ENCODE assay signal across 14 cellular contexts in genomic region chr7:66326501-66327180, GRCh38.
A peak's percentile ranks its signal among the peaks of the same experiment; 100 is the strongest.
DNase-seq lines count a peak whose midpoint lies in the region; ATAC-seq, FAIRE-seq and TF ChIP-seq lines count a peak whose summit lies in the region.
"Had no signal": no experiment of that assay in that cellular context is flagged by ENCODE, and none has a peak within 500 bp of the region (broad histone marks: within the 10 kb centered on the region; RNA-seq: fewer than 3 reads in every experiment).

No MANE protein-coding gene starts in this region.

- FAIRE-seq in endometrium (lab: Jason Lieb, UNC) (peak; percentile 99), pancreas (lab: Jason Lieb, UNC) (no peak)
- FAIRE-seq: colon had no signal

- H3K36me3 ChIP-seq in pancreas (no peaks in the 10 kb centered on the region), MM.1S (replicated peaks; ENCODE audit: insufficient read depth, low read length) (no peaks in the 10 kb centered on the region)
- H3K36me3 ChIP-seq: neural progenitor cell, tibial nerve had no signal

- H3K27ac ChIP-seq in pancreas (peak overlapping the region in 2 of 4 donors; percentile 5 to 28), substantia nigra (ENCODE audit: low read depth, low read length, poor library complexity, severe bottlenecking) (no peak overlapping the region), MM.1S (ENCODE audit: low read length) (no peak overlapping the region)
- H3K27ac ChIP-seq: neural progenitor cell, tibial nerve had no signal

- no peak for TF ChIP-seq CTCF in pancreas (IDR thresholded peaks at IDR 0.05)
- no peak for TF ChIP-seq CTCF in MM.1S (IDR thresholded peaks at IDR 0.05; ENCODE audit: low read length)

- no peak overlapping the region for H3K9ac ChIP-seq in MM.1S (ENCODE audit: low read length)
- H3K9ac ChIP-seq: neural progenitor cell had no signal

- H3K4me2 ChIP-seq in MM.1S (ENCODE audit: low read depth, low read length) = no peak overlapping the region
- H3K4me2 ChIP-seq: neural progenitor cell had no signal

- no peaks in the 10 kb centered on the region for H3K9me3 ChIP-seq in pancreas
- no peaks in the 10 kb centered on the region for H3K9me3 ChIP-seq in MM.1S (replicated peaks; ENCODE audit: insufficient read depth, low read length)
- H3K9me3 ChIP-seq: tibial nerve had no signal

- intact Hi-C loops in pancreas (cut with DNase I) = no loop called here

- no peaks in the 10 kb centered on the region for H3K9me2 ChIP-seq in MM.1S (replicated peaks; ENCODE audit: insufficient read depth, low read length)

- no peaks in the 10 kb centered on the region for H3K79me2 ChIP-seq in MM.1S (ENCODE audit: low read length)

- DNase-seq in EH (ENCODE audit: low read depth) (peak; percentile 89), NCI-H69 (lab: John Stamatoyannopoulos, UW) (peak; percentile 56), pancreas (no peak), substantia nigra (lab: John Stamatoyannopoulos, UW) (no peak), HUDEP-2 (lab: John Stamatoyannopoulos, UW; ENCODE audit: unreplicated experiment in 76 of 76) (no peak), MM.1S (no peak)
- DNase-seq: activated CD4-positive, alpha-beta memory T cell treated with anti-CD3 and anti-CD28 coated beads for 36 hours; activated effector memory CD4-positive, alpha-beta T cell treated with anti-CD3 and anti-CD28 coated beads, Interleukin-2, amount 50 U/mL, for 16 hours; left cardiac atrium had no signal

- WGBS in pancreas, 2 donors = 64 to 69% methylated on average over 1 of the region's 1 CpG

- no peaks in the 10 kb centered on the region for H4K20me1 ChIP-seq in MM.1S (ENCODE audit: insufficient read depth, low read length)

- no peaks in the 10 kb centered on the region for H3K27me3 ChIP-seq in pancreas
- no peaks in the 10 kb centered on the region for H3K27me3 ChIP-seq in MM.1S (replicated peaks; ENCODE audit: insufficient read depth, low read length)
- H3K27me3 ChIP-seq: neural progenitor cell, tibial nerve had no signal

- H3K4me1 ChIP-seq in pancreas (peaks cover 0 to 15% (median 11%) of the 10 kb centered on the region in 3 donors), MM.1S (ENCODE audit: low read length) (no peaks in the 10 kb centered on the region)
- H3K4me1 ChIP-seq: neural progenitor cell had no signal

- H3K4me3 ChIP-seq in pancreas (no peak overlapping the region), MM.1S (ENCODE audit: low read length) (no peak overlapping the region)
- H3K4me3 ChIP-seq: neural progenitor cell, tibial nerve had no signal

- no peak overlapping the region for H2AFZ ChIP-seq in MM.1S (ENCODE audit: low read length)
- H2AFZ ChIP-seq: neural progenitor cell had no signal

- H3F3A ChIP-seq in MM.1S (ENCODE audit: insufficient read depth, low read length) = no peaks in the 10 kb centered on the region

- ATAC-seq in pancreas (peak in 3 of 4 donors; percentile 49 to 76 (median 50)), HG02870 (IDR thresholded peaks at IDR 0.05; ENCODE audit: unreplicated experiment) (no peak)

Comparison
In these comparisons a context has a peak if more than half of its experiments do, and no peak if none do; other contexts are left out.
1. DNase-seq: peak in EH (single experiment) and NCI-H69 (single experiment); none in pancreas (0 of 6), substantia nigra (0 of 49), HUDEP-2 (0 of 76) and MM.1S (single experiment).